ENCODE assay signal across 8 cellular contexts in genomic region chr17:46579083-46580075, GRCh38. TPM values are rescaled to one million over a fixed set of nuclear protein-coding genes. Genes with fewer than 3 reads are reported as not detected.
DNase-seq lines count a peak whose midpoint lies in the region; ATAC-seq and TF ChIP-seq lines count a peak whose summit lies in the region.
"Not testable (repeated sequence)": the region's sequence is repeated elsewhere in the genome, so short reads cannot be mapped to it uniquely, and the experiment has no call there.

Gene ARL17A (minus strand): TSS chr17:46579691. CDS start chr17:46576322, 3,369 bp downstream.

- H3K4me3 Mint-ChIP-seq in activated CD8-positive, alpha-beta T cell treated with anti-CD3 and anti-CD28 coated beads for 36 hours = not testable (repeated sequence)

- H3K9ac ChIP-seq in KMS-11 = not testable (repeated sequence)

- CTCF ChIA-PET in activated CD8-positive, alpha-beta T cell treated with anti-CD3 and anti-CD28 coated beads for 36 hours (lab: Charles Lee) = not testable (repeated sequence)

- not testable (repeated sequence) for H3K27me3 Mint-ChIP-seq in activated CD8-positive, alpha-beta T cell treated with anti-CD3 and anti-CD28 coated beads for 36 hours

- H3K79me2 ChIP-seq in KMS-11 (ENCODE audit: insufficient read depth, low read depth) = not testable (repeated sequence)

- peak; percentile 91 for DNase-seq in activated CD8-positive, alpha-beta T cell treated with anti-CD3 and anti-CD28 coated beads for 36 hours
- DNase-seq in breast epithelium (ENCODE audit: low spot score in 2 of 2) (peak; percentile 73 to 82), left lung (peak; percentile 87 to 90), spleen (peak; percentile 91), tibial nerve (ENCODE audit: low spot score in 2 of 2) (peak; percentile 43 to 59)

- not testable (repeated sequence) for H3K27ac Mint-ChIP-seq in activated CD8-positive, alpha-beta T cell treated with anti-CD3 and anti-CD28 coated beads for 36 hours

- H3K4me1 Mint-ChIP-seq in activated CD8-positive, alpha-beta T cell treated with anti-CD3 and anti-CD28 coated beads for 36 hours (ENCODE audit: low read depth) = not testable (repeated sequence)

- TF ChIP-seq EP300 in tibial nerve (IDR thresholded peaks at IDR 0.05) = not testable (repeated sequence)

- H3K36me3 Mint-ChIP-seq in activated CD8-positive, alpha-beta T cell treated with anti-CD3 and anti-CD28 coated beads for 36 hours (ENCODE audit: low read depth) = not testable (repeated sequence)

- not testable (repeated sequence) for H3K9me3 Mint-ChIP-seq in activated CD8-positive, alpha-beta T cell treated with anti-CD3 and anti-CD28 coated beads for 36 hours

- H2AFZ ChIP-seq in KMS-11 (ENCODE audit: low read depth) = peak within 1 kb of the TSS; percentile 47

- peak within 1 kb of the TSS; percentile 48; the same call in 1 of the 2 replicates for H3K4me2 ChIP-seq in KMS-11

- TF ChIP-seq CTCF in KMS-11 (conservative IDR thresholded peaks at IDR 0.05; ENCODE audit: low read depth, low read length); activated CD8-positive, alpha-beta T cell treated with anti-CD3 and anti-CD28 coated beads for 36 hours (IDR thresholded peaks at IDR 0.05); breast epithelium (IDR thresholded peaks at IDR 0.05); left lung (IDR thresholded peaks at IDR 0.05); spleen (IDR thresholded peaks at IDR 0.05 in 8 of 11, conservative IDR thresholded peaks at IDR 0.05 in 3 of 11); tibial nerve (IDR thresholded peaks at IDR 0.05): not testable (repeated sequence)

- H3K27me3 ChIP-seq in KMS-11 (ENCODE audit: insufficient read depth, low read depth); breast epithelium; left lung; spleen (replicated peaks in 1 of 7); tibial nerve: not testable (repeated sequence)

- H4K20me1 ChIP-seq in KMS-11 (ENCODE audit: insufficient read depth) = not testable (repeated sequence)

- intact Hi-C loops in activated CD8-positive, alpha-beta T cell treated with anti-CD3 and anti-CD28 coated beads for 36 hours (cut with micrococcal nuclease); breast epithelium (cut with DNase I; ENCODE audit: low total_unique reads); left lung (cut with DNase I); spleen (cut with DNase I; ENCODE audit: low total_unique reads): not testable (repeated sequence)

- H3K9me3 ChIP-seq in breast epithelium, left lung, spleen, tibial nerve: not testable (repeated sequence)

- H3K36me3 ChIP-seq in KMS-11 (ENCODE audit: insufficient read depth); breast epithelium; left lung; spleen; tibial nerve: not testable (repeated sequence)

- H3K27ac ChIP-seq in KMS-11 = not testable (repeated sequence)
- peak within 1 kb of the TSS in 1 of 2 donors; percentile 63 for H3K27ac ChIP-seq in breast epithelium
- peak within 1 kb of the TSS in 1 of 2 donors; percentile 83 for H3K27ac ChIP-seq in left lung
- H3K27ac ChIP-seq in spleen = peak within 1 kb of the TSS in 7 of 8 donors; percentile 62 to 83 (median 70)
- H3K27ac ChIP-seq in tibial nerve = peak within 1 kb of the TSS in 2 of 4 donors; percentile 50 to 66

- not testable (repeated sequence) for TF ChIP-seq POLR2A in breast epithelium (IDR thresholded peaks at IDR 0.05); spleen (IDR thresholded peaks at IDR 0.05); tibial nerve (IDR thresholded peaks at IDR 0.05)

- POLR2A ChIA-PET in activated CD8-positive, alpha-beta T cell treated with anti-CD3 and anti-CD28 coated beads for 36 hours (lab: Charles Lee) = not testable (repeated sequence)

- H3K4me1 ChIP-seq in KMS-11 (ENCODE audit: low read depth, poor library complexity, severe bottlenecking); breast epithelium; left lung; spleen; tibial nerve: not testable (repeated sequence)

- WGBS in spleen, 5 donors = 0 to 3% (median 0%) methylated on average over 1 to 9 of the region's 65 CpGs; no CpG with 5 or more reads in 1 of the 5 donors
- WGBS in tibial nerve, 2 donors = no CpG with 5 or more reads among the region's 65 CpGs

- H3K4me3 ChIP-seq in KMS-11 (IDR thresholded peaks at IDR 0.05; ENCODE audit: insufficient read depth, low read depth, low read length) = not testable (repeated sequence)
- peak within 1 kb of the TSS in 2 of 3 donors; percentile 30 to 57 for H3K4me3 ChIP-seq in breast epithelium
- peak within 1 kb of the TSS in 1 of 2 donors; percentile 34 for H3K4me3 ChIP-seq in left lung
- peak within 1 kb of the TSS in 3 of 8 donors; percentile 19 to 58 (median 19) for H3K4me3 ChIP-seq in spleen
- peak within 1 kb of the TSS in 2 of 4 donors; percentile 21 to 40 for H3K4me3 ChIP-seq in tibial nerve

- peak; percentile 89 for ATAC-seq in GM18867 (IDR thresholded peaks at IDR 0.05; ENCODE audit: unreplicated experiment)
- peak; percentile 89 for ATAC-seq in HG02642 (IDR thresholded peaks at IDR 0.05; ENCODE audit: poor library complexity, unreplicated experiment)
- peak; percentile 94 for ATAC-seq in activated CD8-positive, alpha-beta T cell treated with anti-CD3 and anti-CD28 coated beads for 36 hours
- ATAC-seq in left lung = peak; percentile 98

RNA-seq across cellular contexts. Expression of gene ARL17A, which starts in this region (rescaled TPM):
- total RNA-seq in activated CD8-positive, alpha-beta T cell treated with anti-CD3 and anti-CD28 coated beads for 36 hours = 10 to 100 TPM; 25.0 to 26.1 TPM
- total RNA-seq in breast epithelium = 10 to 100 TPM in 2 of 3 donors, 1 to 10 TPM in 1; 9.3 to 20.6 (median 12.7) TPM
- total RNA-seq in left lung = 10 to 100 TPM; 20.8 to 27.7 TPM
- 10 to 100 TPM; 11.9 to 43.5 (median 20.8) TPM for total RNA-seq in spleen
- polyA plus RNA-seq in spleen = 1 to 10 TPM; 1.8 to 6.3 (median 2.5) TPM
- total RNA-seq in tibial nerve = 10 to 100 TPM; 10.9 to 17.7 (median 13.7) TPM
